ENCODE assay signal across 8 cellular contexts in genomic region chr16:87062569-87063442, GRCh38.
DNase-seq lines count a peak whose midpoint lies in the region; ATAC-seq and TF ChIP-seq lines count a peak whose summit lies in the region.

No MANE protein-coding gene starts in this region.

- ATAC-seq in HG03520 (IDR thresholded peaks at IDR 0.05; ENCODE audit: unreplicated experiment) (no peak), GM21619 (IDR thresholded peaks at IDR 0.05; ENCODE audit: unreplicated experiment) (no peak)

- no peaks in the 10 kb centered on the region for H3K9me3 ChIP-seq in BE2C

- peaks cover 13% of the 10 kb centered on the region for H3K4me1 Mint-ChIP-seq in glutamatergic neuron (ENCODE audit: low read depth, unreplicated experiment)

- H3K36me3 Mint-ChIP-seq in glutamatergic neuron (ENCODE audit: unreplicated experiment), result no peaks in the 10 kb centered on the region

- H3K9me3 Mint-ChIP-seq in glutamatergic neuron (ENCODE audit: unreplicated experiment), result peaks cover 3% of the 10 kb centered on the region

- intact Hi-C loops in posterior cingulate gyrus (cut with DNase I), result loop anchor here (1.0 to 10.0 kb wide), 2 partner anchors 212 to 499 kb away; no protein-coding TSS in a partner anchor

- TF ChIP-seq CTCF in BE2C (IDR thresholded peaks at IDR 0.05; ENCODE audit: low read depth, low read length), result peak; percentile 87
- TF ChIP-seq CTCF in glutamatergic neuron (IDR thresholded peaks at IDR 0.05; ENCODE audit: partially characterized antibody, unreplicated experiment), result peak; percentile 88

- H3K4me3 ChIP-seq in BE2C (ENCODE audit: low read depth, low read length), result no peak overlapping the region
- no peak overlapping the region for H3K4me3 ChIP-seq in H7 (ENCODE audit: insufficient read depth, low read depth, low read length)

- DNase-seq in BE2C (peak; percentile 73), H7 (peak; percentile 96), NOMO-1 treated with dmso at 0.1 percent for 144 hours (lab: John Stamatoyannopoulos, UW; ENCODE audit: unreplicated experiment) (peak; percentile 32), glutamatergic neuron (peak; percentile 81), posterior cingulate gyrus (peak in 7 of 10 donors; percentile 44 to 84 (median 63))
- DNase-seq in activated gamma-delta T cell treated with anti-CD3 and anti-CD28 coated beads, Interleukin-2, amount 50 U/mL, for 16 hours (ENCODE audit: low read depth), result peak; percentile 17

- H3K27me3 Mint-ChIP-seq in glutamatergic neuron (ENCODE audit: unreplicated experiment), result peaks cover 8% of the 10 kb centered on the region

- H3K36me3 ChIP-seq in BE2C, result no peaks in the 10 kb centered on the region
- H3K36me3 ChIP-seq in H7 (replicated peaks; ENCODE audit: control insufficient read depth, insufficient read depth, low read length), result no peaks in the 10 kb centered on the region

- no peaks in the 10 kb centered on the region for H3K4me1 ChIP-seq in BE2C

- H3K27me3 ChIP-seq in BE2C (peaks cover 54% of the 10 kb centered on the region), H7 (ENCODE audit: control insufficient read depth, insufficient read depth, low read length) (no peaks in the 10 kb centered on the region)

- no peak overlapping the region for H3K4me3 Mint-ChIP-seq in glutamatergic neuron (ENCODE audit: unreplicated experiment)

- no peak overlapping the region for H3K27ac Mint-ChIP-seq in glutamatergic neuron (ENCODE audit: unreplicated experiment)

Comparison
In these comparisons a context has a peak if more than half of its experiments do, and no peak if none do; other contexts are left out.
1. DNase-seq: peak in every context shown above with its lines; median percentile 96 in H7; 81 in glutamatergic neuron; 73 in BE2C; 63 in posterior cingulate gyrus; 32 in NOMO-1 treated with dmso at 0.1 percent for 144 hours; 17 in activated gamma-delta T cell treated with anti-CD3 and anti-CD28 coated beads, Interleukin-2, amount 50 U/mL, for 16 hours.